11 cellular contexts compared by ENCODE assay signal in genomic region chr17:77459018-77459755, GRCh38.
DNase-seq lines count a peak whose midpoint lies in the region; ATAC-seq and TF ChIP-seq lines count a peak whose summit lies in the region.
"Had no signal": no experiment of that assay in that cellular context is flagged by ENCODE, and none has a peak within 500 bp of the region (broad histone marks: within the 10 kb centered on the region; RNA-seq: fewer than 3 reads in every experiment).

No MANE protein-coding gene starts in this region.

- H3K4me3 Mint-ChIP-seq in Caco-2 (ENCODE audit: unreplicated experiment), result no peak overlapping the region
- no peak overlapping the region for H3K4me3 Mint-ChIP-seq in type B pancreatic cell

- H3K36me3 Mint-ChIP-seq in Caco-2 (ENCODE audit: insufficient read depth, unreplicated experiment), result peaks cover 59% of the 10 kb centered on the region
- peaks cover 12% of the 10 kb centered on the region for H3K36me3 Mint-ChIP-seq in type B pancreatic cell

- intact Hi-C loops in Caco-2 (cut with micrococcal nuclease; ENCODE audit: unreplicated experiment), result no loop called here
- intact Hi-C loops in sigmoid colon (cut with DNase I), result no loop called here

- no peak for TF ChIP-seq RAD21 in SK-N-SH (IDR thresholded peaks at IDR 0.05; ENCODE audit: low read length)

- no peak overlapping the region for H3K4me3 ChIP-seq in Caco-2 (ENCODE audit: low read depth, low read length)
- H3K4me3 ChIP-seq in OCI-LY3 (ENCODE audit: low read length), result no peak overlapping the region
- no peak overlapping the region for H3K4me3 ChIP-seq in brain microvascular endothelial cell (ENCODE audit: low read depth, low read length)
- no peak overlapping the region for H3K4me3 ChIP-seq in sigmoid colon
- no peak overlapping the region for H3K4me3 ChIP-seq in SK-N-SH (ENCODE audit: low read depth in 2 of 2, low read length in 1 of 2)
- H3K4me3 ChIP-seq: SK-N-MC, testis had no signal

- H3F3A ChIP-seq in SK-N-SH (replicated peaks; ENCODE audit: insufficient read depth), result no peaks in the 10 kb centered on the region

- ATAC-seq in GM21515 (IDR thresholded peaks at IDR 0.05; ENCODE audit: unreplicated experiment), result no peak
- no peak for ATAC-seq in HG03097 (IDR thresholded peaks at IDR 0.05; ENCODE audit: low FRiP score, unreplicated experiment)

- H3K9me3 Mint-ChIP-seq in Caco-2 (ENCODE audit: unreplicated experiment) (no peaks in the 10 kb centered on the region), type B pancreatic cell (no peaks in the 10 kb centered on the region)

- in situ Hi-C loops in brain microvascular endothelial cell (cut with HindIII; ENCODE audit: low pct_ligation_motif_present, low sequenced_read_pairs), result loop anchor here (25.0 kb wide), 1 partner anchor 122 kb away; no protein-coding TSS in a partner anchor

- POLR2A ChIA-PET in Caco-2 (lab: Charles Lee), result interaction anchor here (1.0 kb wide), 1 partner anchor 8 kb away, joined by 4 read pairs; no protein-coding TSS in a partner anchor
- POLR2A ChIA-PET in SK-N-SH (lab: Yijun Ruan, JAX), result no interaction called here

- H3K79me2 ChIP-seq in OCI-LY3 (ENCODE audit: low read length) (peaks cover 17% of the 10 kb centered on the region), SK-N-SH (ENCODE audit: insufficient read depth) (peaks cover 97% of the 10 kb centered on the region)

- H3K4me1 Mint-ChIP-seq in Caco-2 (ENCODE audit: low read depth, unreplicated experiment) (peaks cover 32% of the 10 kb centered on the region), type B pancreatic cell (ENCODE audit: unreplicated experiment) (peaks cover 52% of the 10 kb centered on the region)

- 69 to 86% methylated on average over 19 of the region's 19 CpGs for WGBS in sigmoid colon, 2 donors
- 97% methylated on average over 19 of the region's 19 CpGs for WGBS in SK-N-SH (ENCODE audit: low lambda C conversion rate)

- H3K27ac ChIP-seq in OCI-LY3 (ENCODE audit: low read length), result peak overlapping the region; percentile 86
- H3K27ac ChIP-seq in brain microvascular endothelial cell, result peak overlapping the region; percentile 61
- peak overlapping the region in 3 of 4 donors; percentile 19 to 62 (median 48) for H3K27ac ChIP-seq in sigmoid colon
- no peak overlapping the region; a peak in 1 of 4 replicates for H3K27ac ChIP-seq in SK-N-SH (ENCODE audit: low read depth in 2 of 2, low read length in 1 of 2)
- H3K27ac ChIP-seq: SK-N-MC had no signal

- H3K27me3 Mint-ChIP-seq in Caco-2 (ENCODE audit: insufficient read depth, unreplicated experiment), result no peaks in the 10 kb centered on the region
- no peaks in the 10 kb centered on the region for H3K27me3 Mint-ChIP-seq in type B pancreatic cell

- TF ChIP-seq EP300 in sigmoid colon (IDR thresholded peaks at IDR 0.05) (no peak), SK-N-SH (IDR thresholded peaks at IDR 0.05; ENCODE audit: borderline replicate concordance in 1 of 2, low read depth in 1 of 2, low read length in 1 of 2) (no peak)

- no TSS peak for BruUV-seq in Caco-2 (replicated peaks; lab: Mats Ljungman, UMichigan)

- peak overlapping the region; percentile 81 for H3K27ac Mint-ChIP-seq in Caco-2 (ENCODE audit: unreplicated experiment)
- H3K27ac Mint-ChIP-seq in type B pancreatic cell, result no peak overlapping the region

- H2AFZ ChIP-seq in OCI-LY3 (ENCODE audit: low read depth, low read length), result no peak overlapping the region
- no peak overlapping the region for H2AFZ ChIP-seq in SK-N-SH (ENCODE audit: low read depth)

- peaks cover 3% of the 10 kb centered on the region; the same call in 1 of the 2 replicates for H4K20me1 ChIP-seq in OCI-LY3 (ENCODE audit: insufficient read depth, low read length)
- peaks cover 89% of the 10 kb centered on the region for H4K20me1 ChIP-seq in SK-N-SH (ENCODE audit: insufficient read depth)

- H3K36me3 ChIP-seq in Caco-2 (ENCODE audit: control insufficient read depth, insufficient read depth, low read length) (no peaks in the 10 kb centered on the region), OCI-LY3 (replicated peaks; ENCODE audit: low read depth, low read length) (peaks cover 5% of the 10 kb centered on the region), brain microvascular endothelial cell (replicated peaks) (no peaks in the 10 kb centered on the region), sigmoid colon (no peaks in the 10 kb centered on the region), SK-N-SH (replicated peaks in 1 of 2; ENCODE audit: control insufficient read depth in 1 of 2, insufficient read depth in 2 of 2, low read length in 1 of 2) (peaks cover 3% of the 10 kb centered on the region in 2 experiments)

- peaks cover 30% of the 10 kb centered on the region for H3K4me1 ChIP-seq in Caco-2
- peaks cover 43% of the 10 kb centered on the region for H3K4me1 ChIP-seq in OCI-LY3 (ENCODE audit: low read length)
- H3K4me1 ChIP-seq in sigmoid colon, result peaks cover 0 to 86% (median 86%) of the 10 kb centered on the region in 4 donors
- H3K4me1 ChIP-seq in SK-N-SH (ENCODE audit: control insufficient read depth in 1 of 2, insufficient read depth in 2 of 2, low read depth in 1 of 2, low read length in 1 of 2), result peaks cover 0 to 36% of the 10 kb centered on the region in 2 experiments; a peak in 2 of 4 replicates

- H3K27me3 ChIP-seq in Caco-2 (replicated peaks; ENCODE audit: control insufficient read depth, insufficient read depth, low read length) (no peaks in the 10 kb centered on the region), OCI-LY3 (ENCODE audit: low read depth, low read length) (no peaks in the 10 kb centered on the region), brain microvascular endothelial cell (replicated peaks) (no peaks in the 10 kb centered on the region), sigmoid colon (no peaks in the 10 kb centered on the region), SK-N-SH (ENCODE audit: insufficient read depth) (no peaks in the 10 kb centered on the region)
- H3K27me3 ChIP-seq: testis had no signal

- H3K9ac ChIP-seq in OCI-LY3 (ENCODE audit: low read length) (no peak overlapping the region; the same call in 1 of the 2 replicates), SK-N-SH (no peak overlapping the region)

- H3K4me2 ChIP-seq in OCI-LY3 (ENCODE audit: low read length) (peak overlapping the region; percentile 99), SK-N-SH (no peak overlapping the region)

- H3K9me2 ChIP-seq in SK-N-SH, result no peaks in the 10 kb centered on the region

- H3K9me3 ChIP-seq in Caco-2 (no peaks in the 10 kb centered on the region), OCI-LY3 (ENCODE audit: insufficient read depth, low read length) (no peaks in the 10 kb centered on the region), sigmoid colon (no peaks in the 10 kb centered on the region), SK-N-SH (no peaks in the 10 kb centered on the region)
- H3K9me3 ChIP-seq: testis had no signal

- CTCF ChIA-PET in Caco-2 (lab: Charles Lee), result interaction anchor here (0.9 kb wide), 1 partner anchor 29 kb away, joined by 5 read pairs; no protein-coding TSS in a partner anchor
- CTCF ChIA-PET in SK-N-SH (lab: Yijun Ruan, JAX), result interaction anchor here (0.6 to 3.1 kb wide), 11 partner anchors 12 to 128 kb away, joined by 3 to 19 read pairs (median 4); no protein-coding TSS in a partner anchor

- DNase-seq in Caco-2 (no peak), brain microvascular endothelial cell (no peak), sigmoid colon (no peak), SK-N-SH (no peak), type B pancreatic cell (ENCODE audit: extremely low spot score, unreplicated experiment) (no peak)
- DNase-seq: NCI-H2171 treated with DMSO at 0.1 percent for 48 hours, testis had no signal

- TF ChIP-seq POLR2A in sigmoid colon (IDR thresholded peaks at IDR 0.05), result no peak

- TF ChIP-seq CTCF in Caco-2 (IDR thresholded peaks at IDR 0.05; ENCODE audit: insufficient read depth in 1 of 2, low read depth in 1 of 2, low read length in 1 of 2, severe bottlenecking in 1 of 2, unreplicated experiment in 1 of 2) (no peak), OCI-LY3 (IDR thresholded peaks at IDR 0.05; ENCODE audit: low read depth, low read length) (no peak), brain microvascular endothelial cell (IDR thresholded peaks at IDR 0.05; ENCODE audit: low read depth, low read length, missing control alignments) (no peak), sigmoid colon (IDR thresholded peaks at IDR 0.05) (no peak), SK-N-SH (IDR thresholded peaks at IDR 0.05) (no peak), type B pancreatic cell (conservative IDR thresholded peaks at IDR 0.05) (no peak)

TF ChIP-seq in SK-N-SH, 30 proteins besides CTCF, POLR2A, EP300 and RAD21:
- TF ChIP-seq SMC3 (IDR thresholded peaks at IDR 0.05; ENCODE audit: low read depth, low read length) (no peak), NRF1 (IDR thresholded peaks at IDR 0.05; ENCODE audit: low read depth, low read length) (no peak)
- TF ChIP-seq, protein P1, sequence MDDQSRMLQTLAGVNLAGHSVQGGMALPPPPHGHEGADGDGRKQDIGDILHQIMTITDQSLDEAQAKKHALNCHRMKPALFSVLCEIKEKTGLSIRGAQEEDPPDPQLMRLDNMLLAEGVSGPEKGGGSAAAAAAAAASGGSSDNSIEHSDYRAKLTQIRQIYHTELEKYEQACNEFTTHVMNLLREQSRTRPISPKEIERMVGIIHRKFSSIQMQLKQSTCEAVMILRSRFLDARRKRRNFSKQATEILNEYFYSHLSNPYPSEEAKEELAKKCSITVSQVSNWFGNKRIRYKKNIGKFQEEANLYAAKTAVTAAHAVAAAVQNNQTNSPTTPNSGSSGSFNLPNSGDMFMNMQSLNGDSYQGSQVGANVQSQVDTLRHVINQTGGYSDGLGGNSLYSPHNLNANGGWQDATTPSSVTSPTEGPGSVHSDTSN (IDR thresholded peaks at IDR 0.05), result no peak
TF ChIP-seq in SK-N-SH: peak in this region for 0.

Comparison
In these comparisons a context has a peak if more than half of its experiments do, and no peak if none do; other contexts are left out.
1. H3K27ac ChIP-seq: peak in OCI-LY3 (single experiment), brain microvascular endothelial cell (single experiment) and sigmoid colon (3 of 4); none in SK-N-SH (0 of 2).